In genomic region chr10:44323838-44324237, GRCh38 we compare ENCODE assay signal across 28 cellular contexts.
"Had no signal": no experiment of that assay in that cellular context is flagged by ENCODE, and none has a peak within 500 bp of the region (broad histone marks: within the 10 kb centered on the region; RNA-seq: fewer than 3 reads in every experiment).

No MANE protein-coding gene starts in this region.

- H3K36me3 ChIP-seq: ascending aorta, breast epithelium, cardiac muscle cell had no signal

- H3K4me3 Mint-ChIP-seq: activated CD4-positive, alpha-beta memory T cell treated with anti-CD3 and anti-CD28 coated beads, Interleukin-2, amount 10 ng/mL, durations not matched to agents 7 days and 5 days; activated CD4-positive, alpha-beta T cell treated with anti-CD3 and anti-CD28 coated beads for 36 hours; activated CD4-positive, alpha-beta T cell treated with anti-CD3 and anti-CD28 coated beads, Interleukin-2, amount 10 ng/mL, durations not matched to agents 24 days and 14 days; activated naive CD4-positive, alpha-beta T cell treated with anti-CD3 and anti-CD28 coated beads, Interleukin-2, amount 10 ng/mL, durations not matched to agents 7 days and 5 days; activated naive CD8-positive, alpha-beta T cell treated with anti-CD3 and anti-CD28 coated beads, Interleukin-2, amount 10 ng/mL, durations not matched to agents 7 days and 5 days; activated T-cell treated with anti-CD3 and anti-CD28 coated beads, Interleukin-2, amount 50 U/mL, for 24 hours; activated T-cell treated with anti-CD3 and anti-CD28 coated beads, Interleukin-2, amount 50 U/mL, for 72 hours; brain; T-helper 17 cell; T-helper 2 cell treated with Interferon-gamma antibody and Interleukin-4, amounts not matched to agents 5 μg/mL and 100 μg/mL, for 36 hours had no signal

- H3K27ac ChIP-seq: ascending aorta, breast epithelium, cardiac muscle cell, epithelial cell of prostate had no signal

- H3K4me1 ChIP-seq: ascending aorta, breast epithelium had no signal

- H3K27me3 ChIP-seq: ascending aorta, breast epithelium had no signal

- H3K4me3 ChIP-seq: ascending aorta, breast epithelium, cardiac muscle cell had no signal

- H3K36me3 Mint-ChIP-seq: activated naive CD4-positive, alpha-beta T cell treated with anti-CD3 and anti-CD28 coated beads, Interleukin-2, amount 10 ng/mL, durations not matched to agents 7 days and 5 days; activated naive CD4-positive, alpha-beta T cell treated with anti-CD3 and anti-CD28 coated beads, Interleukin-2, amount 50 U/mL, for 72 hours; activated naive CD8-positive, alpha-beta T cell treated with anti-CD3 and anti-CD28 coated beads, Interleukin-2, amount 10 ng/mL, durations not matched to agents 7 days and 5 days; brain had no signal

- H3K27ac Mint-ChIP-seq: activated CD4-positive, alpha-beta memory T cell treated with anti-CD3 and anti-CD28 coated beads, Interleukin-2, amount 10 ng/mL, durations not matched to agents 7 days and 5 days; activated CD4-positive, alpha-beta T cell treated with anti-CD3 and anti-CD28 coated beads for 36 hours; activated CD4-positive, alpha-beta T cell treated with anti-CD3 and anti-CD28 coated beads, Interleukin-2, amount 10 ng/mL, durations not matched to agents 24 days and 14 days; activated naive CD4-positive, alpha-beta T cell treated with anti-CD3 and anti-CD28 coated beads, Interleukin-2, amount 10 ng/mL, durations not matched to agents 7 days and 5 days; activated naive CD4-positive, alpha-beta T cell treated with anti-CD3 and anti-CD28 coated beads, Interleukin-2, amount 50 U/mL, for 72 hours; activated naive CD8-positive, alpha-beta T cell treated with anti-CD3 and anti-CD28 coated beads, Interleukin-2, amount 10 ng/mL, durations not matched to agents 7 days and 5 days; activated T-cell treated with anti-CD3 and anti-CD28 coated beads, Interleukin-2, amount 50 U/mL, for 24 hours; activated T-cell treated with anti-CD3 and anti-CD28 coated beads, Interleukin-2, amount 50 U/mL, for 72 hours; brain; T-helper 17 cell; T-helper 2 cell treated with Interferon-gamma antibody and Interleukin-4, amounts not matched to agents 5 μg/mL and 100 μg/mL, for 36 hours had no signal

- H3K9me3 ChIP-seq: ascending aorta, breast epithelium had no signal

- H3K4me1 Mint-ChIP-seq: activated CD4-positive, alpha-beta memory T cell treated with anti-CD3 and anti-CD28 coated beads, Interleukin-2, amount 10 ng/mL, durations not matched to agents 7 days and 5 days; activated CD4-positive, alpha-beta T cell treated with anti-CD3 and anti-CD28 coated beads for 36 hours; activated CD4-positive, alpha-beta T cell treated with anti-CD3 and anti-CD28 coated beads, Interleukin-2, amount 10 ng/mL, durations not matched to agents 24 days and 14 days; activated naive CD4-positive, alpha-beta T cell treated with anti-CD3 and anti-CD28 coated beads, Interleukin-2, amount 10 ng/mL, durations not matched to agents 7 days and 5 days; activated naive CD8-positive, alpha-beta T cell treated with anti-CD3 and anti-CD28 coated beads, Interleukin-2, amount 10 ng/mL, durations not matched to agents 7 days and 5 days had no signal

- ATAC-seq: activated CD4-positive, alpha-beta T cell treated with anti-CD3 and anti-CD28 coated beads for 36 hours; activated naive CD4-positive, alpha-beta T cell treated with anti-CD3 and anti-CD28 coated beads, Interleukin-2, amount 50 U/mL, for 72 hours; activated T-cell treated with anti-CD3 and anti-CD28 coated beads, Interleukin-2, amount 50 U/mL, for 72 hours; T-helper 17 cell had no signal

- DNase-seq: activated CD4-positive, alpha-beta memory T cell treated with anti-CD3 and anti-CD28 coated beads, Interleukin-2, amount 10 ng/mL, durations not matched to agents 7 days and 5 days; activated CD4-positive, alpha-beta T cell treated with anti-CD3 and anti-CD28 coated beads for 36 hours; activated CD4-positive, alpha-beta T cell treated with anti-CD3 and anti-CD28 coated beads, Interleukin-2, amount 10 ng/mL, durations not matched to agents 24 days and 14 days; activated CD4-positive, alpha-beta T cell treated with anti-CD3 and anti-CD28 coated beads, Interleukin-2, amount 50 U/mL, for 4 hours; activated CD4-positive, CD25-positive, alpha-beta regulatory T cell; activated CD4-positive, CD25-positive, alpha-beta regulatory T cell treated with anti-CD3 and anti-CD28 coated beads, Interleukin-2, amount 50 U/mL, for 72 hours; activated CD8-positive, alpha-beta memory T cell treated with anti-CD3 and anti-CD28 coated beads, Interleukin-2, amount 50 U/mL, for 48 hours; activated gamma-delta T cell; activated naive CD4-positive, alpha-beta T cell; activated naive CD4-positive, alpha-beta T cell treated with anti-CD3 and anti-CD28 coated beads, Interleukin-2, amount 10 ng/mL, durations not matched to agents 7 days and 5 days; activated naive CD8-positive, alpha-beta T cell treated with anti-CD3 and anti-CD28 coated beads, Interleukin-2, amount 10 ng/mL, durations not matched to agents 7 days and 5 days; activated T-cell treated with anti-CD3 and anti-CD28 coated beads for 4 hours; activated T-cell treated with anti-CD3 and anti-CD28 coated beads, Interleukin-2, amount 50 U/mL, for 24 hours; activated T-cell treated with anti-CD3 and anti-CD28 coated beads, Interleukin-2, amount 50 U/mL, for 72 hours; cortex of kidney; dermis blood vessel endothelial cell; effector CD8-positive, alpha-beta T cell; foreskin fibroblast; T-helper 1 cell; T-helper 17 cell; T1000 had no signal

- H3K9me3 Mint-ChIP-seq: activated CD4-positive, alpha-beta memory T cell treated with anti-CD3 and anti-CD28 coated beads, Interleukin-2, amount 10 ng/mL, durations not matched to agents 7 days and 5 days; activated CD4-positive, alpha-beta T cell treated with anti-CD3 and anti-CD28 coated beads, Interleukin-2, amount 10 ng/mL, durations not matched to agents 24 days and 14 days; activated naive CD4-positive, alpha-beta T cell treated with anti-CD3 and anti-CD28 coated beads, Interleukin-2, amount 10 ng/mL, durations not matched to agents 7 days and 5 days; activated naive CD4-positive, alpha-beta T cell treated with anti-CD3 and anti-CD28 coated beads, Interleukin-2, amount 50 U/mL, for 72 hours; activated naive CD8-positive, alpha-beta T cell treated with anti-CD3 and anti-CD28 coated beads, Interleukin-2, amount 10 ng/mL, durations not matched to agents 7 days and 5 days; activated T-cell treated with anti-CD3 and anti-CD28 coated beads, Interleukin-2, amount 50 U/mL, for 24 hours; activated T-cell treated with anti-CD3 and anti-CD28 coated beads, Interleukin-2, amount 50 U/mL, for 72 hours; brain; T-helper 2 cell treated with Interferon-gamma antibody and Interleukin-4, amounts not matched to agents 5 μg/mL and 100 μg/mL, for 36 hours had no signal
